Comparison of ENCODE assay signal across 21 cellular contexts in genomic region chr5:82257729-82258128, GRCh38.
"Had no signal": no experiment of that assay in that cellular context is flagged by ENCODE, and none has a peak within 500 bp of the region (broad histone marks: within the 10 kb centered on the region; RNA-seq: fewer than 3 reads in every experiment).

No MANE protein-coding gene starts in this region.

- ATAC-seq: activated naive CD4-positive, alpha-beta T cell treated with anti-CD3 and anti-CD28 coated beads, Interleukin-2, amount 50 U/mL, for 72 hours; natural killer cell; right lobe of liver; stimulated activated naive CD8-positive, alpha-beta T cell treated with anti-CD3 and anti-CD28 coated beads, Interleukin-15, amount 100 ng/mL, for 72 hours had no signal

- H3K27ac ChIP-seq: dorsolateral prefrontal cortex, epithelial cell of prostate, hepatocyte, lower lobe of right lung, neutrophil, pancreas, right lobe of liver, suprapubic skin had no signal

- DNase-seq: activated CD4-positive, alpha-beta T cell treated with anti-CD3 and anti-CD28 coated beads for 1 hour; activated CD4-positive, alpha-beta T cell treated with anti-CD3 and anti-CD28 coated beads, Interleukin-2, amount 50 U/mL, for 48 hours; activated gamma-delta T cell treated with Interleukin-2 at 50 U/mL for 16 hours; amniotic stem cell; dorsolateral prefrontal cortex; foreskin fibroblast; lower lobe of right lung; natural killer cell; pancreas; right lobe of liver; small intestine; stimulated activated CD4-positive, alpha-beta T cell treated with anti-CD3 and anti-CD28 coated beads, Interleukin-15, amount 100 ng/mL, for 24 hours; stimulated activated CD4-positive, alpha-beta T cell treated with anti-CD3 and anti-CD28 coated beads, Interleukin-2, amount 100 ng/mL, for 48 hours; stimulated activated naive CD8-positive, alpha-beta T cell treated with anti-CD3 and anti-CD28 coated beads, Interleukin-15, amount 100 ng/mL, for 72 hours had no signal

- H3K4me3 ChIP-seq: dorsolateral prefrontal cortex, hepatocyte, lower lobe of right lung, pancreas, right lobe of liver, suprapubic skin had no signal

- H3K27me3 Mint-ChIP-seq: stimulated activated naive CD8-positive, alpha-beta T cell treated with anti-CD3 and anti-CD28 coated beads, Interleukin-15, amount 100 ng/mL, for 72 hours; type B pancreatic cell had no signal

- H3K27ac Mint-ChIP-seq: activated naive CD4-positive, alpha-beta T cell treated with anti-CD3 and anti-CD28 coated beads, Interleukin-2, amount 50 U/mL, for 72 hours; stimulated activated naive CD8-positive, alpha-beta T cell treated with anti-CD3 and anti-CD28 coated beads, Interleukin-15, amount 100 ng/mL, for 72 hours; type B pancreatic cell had no signal

- H3K4me3 Mint-ChIP-seq: natural killer cell; stimulated activated naive CD8-positive, alpha-beta T cell treated with anti-CD3 and anti-CD28 coated beads, Interleukin-15, amount 100 ng/mL, for 72 hours; type B pancreatic cell had no signal

- H2AFZ ChIP-seq: hepatocyte had no signal

- H3K27me3 ChIP-seq: dorsolateral prefrontal cortex, hepatocyte, neutrophil, pancreas, right lobe of liver, suprapubic skin had no signal

- H3K79me2 ChIP-seq: hepatocyte had no signal

- H3K4me2 ChIP-seq: hepatocyte had no signal

- FAIRE-seq: keratinocyte, pancreas, small intestine had no signal

- H3K36me3 Mint-ChIP-seq: activated naive CD4-positive, alpha-beta T cell treated with anti-CD3 and anti-CD28 coated beads, Interleukin-2, amount 50 U/mL, for 72 hours; natural killer cell; type B pancreatic cell had no signal

- H3K9me3 Mint-ChIP-seq: activated naive CD4-positive, alpha-beta T cell treated with anti-CD3 and anti-CD28 coated beads, Interleukin-2, amount 50 U/mL, for 72 hours; natural killer cell; stimulated activated naive CD8-positive, alpha-beta T cell treated with anti-CD3 and anti-CD28 coated beads, Interleukin-15, amount 100 ng/mL, for 72 hours; type B pancreatic cell had no signal

- H3K4me1 Mint-ChIP-seq: natural killer cell; stimulated activated naive CD8-positive, alpha-beta T cell treated with anti-CD3 and anti-CD28 coated beads, Interleukin-15, amount 100 ng/mL, for 72 hours had no signal

- H3K9me3 ChIP-seq: lower lobe of right lung, neutrophil, pancreas, right lobe of liver, suprapubic skin had no signal

- H3K4me1 ChIP-seq: lower lobe of right lung, pancreas, right lobe of liver, suprapubic skin had no signal

- H3K36me3 ChIP-seq: lower lobe of right lung, pancreas, right lobe of liver had no signal
